Comparison of ENCODE assay signal across 10 cellular contexts in genomic region chr1:68600049-68600661, GRCh38.
DNase-seq lines count a peak whose midpoint lies in the region; ATAC-seq and TF ChIP-seq lines count a peak whose summit lies in the region.
"Had no signal": no experiment of that assay in that cellular context is flagged by ENCODE, and none has a peak within 500 bp of the region (broad histone marks: within the 10 kb centered on the region; RNA-seq: fewer than 3 reads in every experiment).

No MANE protein-coding gene starts in this region.

- no peaks in the 10 kb centered on the region for H4K20me1 ChIP-seq in GM23338 (replicated peaks; ENCODE audit: insufficient read depth)

- no peaks in the 10 kb centered on the region for H3K27me3 Mint-ChIP-seq in GM23338 (ENCODE audit: insufficient read depth, low read depth, poor library complexity)
- H3K27me3 Mint-ChIP-seq in stimulated activated naive B cell treated with anti-CD40 and anti-IgM and Interleukin-4, amounts not matched to agents 10 μg/mL and 1 μg/mL and 100 μg/mL, for 72 hours, result no peaks in the 10 kb centered on the region
- H3K27me3 Mint-ChIP-seq: activated CD4-positive, alpha-beta T cell treated with anti-CD3 and anti-CD28 coated beads, Interleukin-2, amount 10 ng/mL, durations not matched to agents 24 days and 14 days had no signal

- TF ChIP-seq CTCF in AG04450 (IDR thresholded peaks at IDR 0.05; ENCODE audit: low read depth, low read length) (peak; percentile 71), GM23338 (conservative IDR thresholded peaks at IDR 0.05; ENCODE audit: low read depth in 2 of 2) (peak; percentile 83 to 92)

- H2AFZ ChIP-seq in GM23338, result no peak overlapping the region

- H3K79me2 ChIP-seq in GM23338 (replicated peaks; ENCODE audit: insufficient read depth), result no peaks in the 10 kb centered on the region

- H3K36me3 ChIP-seq in GM23338 (ENCODE audit: insufficient read depth) (no peaks in the 10 kb centered on the region), iPS DF 6.9 (ENCODE audit: control insufficient read depth, insufficient read depth, low read length) (no peaks in the 10 kb centered on the region)

- peak overlapping the region; percentile 13; the same call in 1 of the 2 replicates for H3K4me2 ChIP-seq in GM23338

- H3K36me3 Mint-ChIP-seq in GM23338 (ENCODE audit: low read depth), result no peaks in the 10 kb centered on the region
- H3K36me3 Mint-ChIP-seq in stimulated activated naive B cell treated with anti-CD40 and anti-IgM and Interleukin-4, amounts not matched to agents 10 μg/mL and 1 μg/mL and 100 μg/mL, for 72 hours, result no peaks in the 10 kb centered on the region

- DNase-seq in AG04450 (ENCODE audit: low read depth, low spot score) (no peak), GM23338 (ENCODE audit: low spot score) (peak; percentile 85), SKM-1 (lab: John Stamatoyannopoulos, UW; ENCODE audit: unreplicated experiment) (peak; percentile 23), iPS DF 6.9 (ENCODE audit: low read depth, low spot score) (peak; percentile 63), UCSD-AML1 (lab: John Stamatoyannopoulos, UW; ENCODE audit: unreplicated experiment) (no peak)
- no peak for DNase-seq in stimulated activated naive B cell treated with anti-CD40 and anti-IgM and Interleukin-4, amounts not matched to agents 10 μg/mL and 1 μg/mL and 100 μg/mL, for 72 hours
- no peak for DNase-seq in stimulated activated naive CD4-positive, alpha-beta T cell treated with Interleukin-2 at 50 U/mL for 16 hours (lab: John Stamatoyannopoulos, UW)
- DNase-seq: activated CD4-positive, alpha-beta T cell treated with anti-CD3 and anti-CD28 coated beads, Interleukin-2, amount 10 ng/mL, durations not matched to agents 24 days and 14 days; nucleus accumbens had no signal

- no peaks in the 10 kb centered on the region for H3F3A ChIP-seq in GM23338 (replicated peaks; ENCODE audit: low read depth)

- no CpG with 5 or more reads among the region's 5 CpGs for whole genome bisulfite sequencing in iPS DF 6.9 (ENCODE audit: insufficient coverage, insufficient read length)

- peak; percentile 99 for ATAC-seq in GM23338
- ATAC-seq in stimulated activated naive B cell treated with anti-CD40 and anti-IgM and Interleukin-4, amounts not matched to agents 10 μg/mL and 1 μg/mL and 100 μg/mL, for 72 hours (replicated peaks), result no peak
- no peak for ATAC-seq in HG03354 (IDR thresholded peaks at IDR 0.05; ENCODE audit: poor library complexity, severe bottlenecking, unreplicated experiment)

- H3K4me3 ChIP-seq in AG04450 (ENCODE audit: low read depth, low read length), result no peak overlapping the region
- H3K4me3 ChIP-seq in GM23338, result no peak overlapping the region
- no peak overlapping the region for H3K4me3 ChIP-seq in iPS DF 6.9 (ENCODE audit: low read length)

- no peaks in the 10 kb centered on the region for H3K9me3 ChIP-seq in AG04450 (ENCODE audit: control insufficient read depth, insufficient read depth, low read length)
- H3K9me3 ChIP-seq in iPS DF 6.9 (ENCODE audit: control insufficient read depth, insufficient read depth, low read length), result no peaks in the 10 kb centered on the region

- CTCF ChIA-PET in AG04450 (lab: Charles Lee), result interaction anchor here (0.6 to 2.0 kb wide), 13 partner anchors 9 to 1139 kb away, joined by 3 to 10 read pairs (median 3); no protein-coding TSS in a partner anchor

- no peak overlapping the region; the same call in 1 of the 2 replicates for H3K27ac Mint-ChIP-seq in GM23338
- no peak overlapping the region for H3K27ac Mint-ChIP-seq in stimulated activated naive B cell treated with anti-CD40 and anti-IgM and Interleukin-4, amounts not matched to agents 10 μg/mL and 1 μg/mL and 100 μg/mL, for 72 hours
- H3K27ac Mint-ChIP-seq: activated CD4-positive, alpha-beta T cell treated with anti-CD3 and anti-CD28 coated beads, Interleukin-2, amount 10 ng/mL, durations not matched to agents 24 days and 14 days had no signal

- POLR2A ChIA-PET in AG04450 (lab: Yijun Ruan, JAX), result no interaction called here

- H3K4me1 ChIP-seq in GM23338 (ENCODE audit: insufficient read depth) (peaks cover 8% of the 10 kb centered on the region), iPS DF 6.9 (ENCODE audit: control insufficient read depth, insufficient read depth, low read length) (no peaks in the 10 kb centered on the region)

- H3K27ac ChIP-seq in AG04450 (ENCODE audit: low read depth, low read length) (no peak overlapping the region), GM23338 (ENCODE audit: low read depth) (no peak overlapping the region), iPS DF 6.9 (ENCODE audit: low read length) (no peak overlapping the region)

- H3K9me3 Mint-ChIP-seq in GM23338, result peaks cover 3% of the 10 kb centered on the region; the same call in 2 of the 3 replicates
- H3K9me3 Mint-ChIP-seq in stimulated activated naive B cell treated with anti-CD40 and anti-IgM and Interleukin-4, amounts not matched to agents 10 μg/mL and 1 μg/mL and 100 μg/mL, for 72 hours, result peaks cover 1 to 5% of the 10 kb centered on the region in 2 donors
- H3K9me3 Mint-ChIP-seq: activated CD4-positive, alpha-beta T cell treated with anti-CD3 and anti-CD28 coated beads, Interleukin-2, amount 10 ng/mL, durations not matched to agents 24 days and 14 days had no signal

- H3K27me3 ChIP-seq in AG04450 (ENCODE audit: control insufficient read depth, insufficient read depth, low read length) (no peaks in the 10 kb centered on the region), GM23338 (ENCODE audit: insufficient read depth) (no peaks in the 10 kb centered on the region), iPS DF 6.9 (ENCODE audit: control insufficient read depth, insufficient read depth, low read length) (no peaks in the 10 kb centered on the region)

- no peak overlapping the region for H3K4me3 Mint-ChIP-seq in GM23338
- H3K4me3 Mint-ChIP-seq in stimulated activated naive B cell treated with anti-CD40 and anti-IgM and Interleukin-4, amounts not matched to agents 10 μg/mL and 1 μg/mL and 100 μg/mL, for 72 hours, result no peak overlapping the region
- H3K4me3 Mint-ChIP-seq: activated CD4-positive, alpha-beta T cell treated with anti-CD3 and anti-CD28 coated beads, Interleukin-2, amount 10 ng/mL, durations not matched to agents 24 days and 14 days had no signal

- H3K4me1 Mint-ChIP-seq in GM23338, result peaks cover 6% of the 10 kb centered on the region
- H3K4me1 Mint-ChIP-seq in stimulated activated naive B cell treated with anti-CD40 and anti-IgM and Interleukin-4, amounts not matched to agents 10 μg/mL and 1 μg/mL and 100 μg/mL, for 72 hours, result no peaks in the 10 kb centered on the region
- H3K4me1 Mint-ChIP-seq: activated CD4-positive, alpha-beta T cell treated with anti-CD3 and anti-CD28 coated beads, Interleukin-2, amount 10 ng/mL, durations not matched to agents 24 days and 14 days had no signal

- no peaks in the 10 kb centered on the region for H3K9me2 ChIP-seq in GM23338 (ENCODE audit: insufficient read depth)

TF ChIP-seq in GM23338, 12 proteins besides CTCF, POLR2A, EP300 and RAD21 (continues in another document):
- no peak for TF ChIP-seq EZH2 (IDR thresholded peaks at IDR 0.05; ENCODE audit: low read depth, unreplicated experiment)

Comparison
In these comparisons a context has a peak if more than half of its experiments do, and no peak if none do; other contexts are left out.
1. DNase-seq: peak in GM23338 (single experiment), SKM-1 (single experiment) and iPS DF 6.9 (single experiment); none in AG04450 (single experiment), stimulated activated naive B cell treated with anti-CD40 and anti-IgM and Interleukin-4, amounts not matched to agents 10 μg/mL and 1 μg/mL and 100 μg/mL, for 72 hours (single experiment), UCSD-AML1 (single experiment) and stimulated activated naive CD4-positive, alpha-beta T cell treated with Interleukin-2 at 50 U/mL for 16 hours (single experiment).